1 cellular context compared by ENCODE assay signal in genomic region chr17:21286066-21286770, GRCh38.
TF ChIP-seq lines count a peak whose summit lies in the region.

No MANE protein-coding gene starts in this region.

TF ChIP-seq in IMR-90, 13 proteins besides CTCF, POLR2A, EP300 and RAD21 (continued from another document):
- TF ChIP-seq MAFK (IDR thresholded peaks at IDR 0.05; ENCODE audit: low read depth, low read length), result no peak
- TF ChIP-seq RFX5 (IDR thresholded peaks at IDR 0.05; ENCODE audit: low read depth, low read length), result no peak
- peak; percentile 68; the same call in 1 of the 2 replicates for TF ChIP-seq BHLHE40 (IDR thresholded peaks at IDR 0.05; ENCODE audit: low read depth, low read length)
- peak; percentile 36; the same call in 1 of the 2 replicates for TF ChIP-seq NFE2L2 (IDR thresholded peaks at IDR 0.05; ENCODE audit: low read depth, low read length)
- TF ChIP-seq USF2 (IDR thresholded peaks at IDR 0.05; ENCODE audit: low read depth, low read length), result peak; percentile 51; the same call in 1 of the 2 replicates
- no peak for TF ChIP-seq SMC3 (IDR thresholded peaks at IDR 0.05; ENCODE audit: low read depth, low read length)
- TF ChIP-seq MAZ (IDR thresholded peaks at IDR 0.05; ENCODE audit: borderline replicate concordance, low read depth, low read length), result peak; percentile 94
- no peak for TF ChIP-seq RCOR1 (IDR thresholded peaks at IDR 0.05; ENCODE audit: insufficient replicate concordance, low read length)
- TF ChIP-seq MXI1 (IDR thresholded peaks at IDR 0.05; ENCODE audit: borderline replicate concordance, low read depth, low read length), result peak; percentile 97
- TF ChIP-seq CHD1 (IDR thresholded peaks at IDR 0.05; ENCODE audit: low read depth, low read length), result 0 out of 2 replicates have a peak, but pooled peaks have one; percentile 32
- TF ChIP-seq CEBPB (IDR thresholded peaks at IDR 0.05; ENCODE audit: low read depth, low read length), result peak; percentile 99
TF ChIP-seq in IMR-90: peak in this region for 8.
